In the genomic region with DNA sequence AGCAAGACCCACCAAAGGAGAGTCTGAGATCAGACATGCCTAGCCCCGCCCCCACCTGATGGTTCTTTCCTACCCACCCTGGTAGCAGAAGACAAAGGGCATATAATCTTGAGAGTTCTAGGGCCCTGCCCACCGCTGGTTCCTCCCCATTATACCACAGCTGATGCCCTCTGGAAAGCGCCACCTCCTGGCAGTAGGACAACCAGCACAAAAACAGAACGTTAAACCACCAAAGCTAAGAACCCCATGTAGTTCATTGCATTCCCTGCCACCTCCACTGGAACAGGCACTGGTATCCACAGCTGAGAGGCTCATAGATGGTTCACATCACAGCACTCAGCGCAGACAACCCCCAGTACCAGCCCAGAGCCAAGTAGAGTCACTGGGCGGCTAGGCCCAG, we compare ENCODE assay signal across 23 cellular contexts.
DNase-seq lines count a peak whose midpoint lies in the region; ATAC-seq and TF ChIP-seq lines count a peak whose summit lies in the region.
"Had no signal": no experiment of that assay in that cellular context is flagged by ENCODE, and none has a peak within 500 bp of the region (broad histone marks: within the 10 kb centered on the region; RNA-seq: fewer than 3 reads in every experiment).

No MANE protein-coding gene starts in this region.

- no peak overlapping the region for H4K91ac ChIP-seq in H9 (ENCODE audit: insufficient read length, low read depth, low read length)

- peaks cover 2 to 33% (median 7%) of the 10 kb centered on the region in 3 experiments; a peak in 6 of 7 replicates for H3K36me3 Mint-ChIP-seq in H9 (ENCODE audit: insufficient read depth in 1 of 3, low read depth in 3 of 3)
- H3K36me3 Mint-ChIP-seq: CD14-positive monocyte; stimulated activated memory B cell treated with anti-CD40 and anti-IgM and Interleukin-4, amounts not matched to agents 10 μg/mL and 1 μg/mL and 100 μg/mL, for 72 hours; type B pancreatic cell had no signal

- no peak overlapping the region for H3K14ac ChIP-seq in H9 (ENCODE audit: insufficient read depth, low read length)

- H3K4me1 Mint-ChIP-seq in H9 = peaks cover 17 to 27% of the 10 kb centered on the region in 2 experiments
- H3K4me1 Mint-ChIP-seq: activated B cell treated with CpG ODN at 0.5 μM for 24 hours; activated naive CD8-positive, alpha-beta T cell treated with anti-CD3 and anti-CD28 coated beads, Interleukin-2, amount 50 U/mL, for 24 hours; CD14-positive monocyte; nephron progenitor cell; stimulated activated memory B cell treated with anti-CD40 and anti-IgM and Interleukin-4, amounts not matched to agents 10 μg/mL and 1 μg/mL and 100 μg/mL, for 72 hours had no signal

- H2BK120ac ChIP-seq in H9 (ENCODE audit: low read depth, low read length, poor library complexity, severe bottlenecking) = no peak overlapping the region

- no CpG with 5 or more reads among the region's 6 CpGs for WGBS in H9 (ENCODE audit: extremely low coverage, insufficient read length, low lambda C conversion rate)

- no peak overlapping the region for H2AFZ ChIP-seq in H9 (ENCODE audit: low read length)

- H3K9me3 Mint-ChIP-seq in H9 = peaks cover 15 to 24% of the 10 kb centered on the region in 2 experiments
- H3K9me3 Mint-ChIP-seq: type B pancreatic cell had no signal

- H3K18ac ChIP-seq in H9 (ENCODE audit: insufficient read length, low read depth, low read length) = no peak overlapping the region

- H3K4me2 ChIP-seq in H9 (ENCODE audit: insufficient read depth, insufficient read length, low read length) = no peak overlapping the region

- no peaks in the 10 kb centered on the region for H3K27me3 ChIP-seq in H9 (ENCODE audit: insufficient read depth, low read length)
- H3K27me3 ChIP-seq: cardiac muscle cell, ovary had no signal

- no peaks in the 10 kb centered on the region for H3K79me1 ChIP-seq in H9 (ENCODE audit: insufficient read depth, low read depth, low read length, poor library complexity, severe bottlenecking)

- peak; percentile 51 for TF ChIP-seq CTCF in C4-2B (conservative IDR thresholded peaks at IDR 0.05)
- TF ChIP-seq CTCF in H9 (conservative IDR thresholded peaks at IDR 0.05) = peak; percentile 52
- TF ChIP-seq CTCF in epithelial cell of proximal tubule (conservative IDR thresholded peaks at IDR 0.05; ENCODE audit: low read depth, low read length) = peak; percentile 31

- H2AK5ac ChIP-seq in H9 (ENCODE audit: insufficient read length, low read length) = no peak overlapping the region

- TF ChIP-seq POLR2A in erythroblast (IDR thresholded peaks at IDR 0.05; ENCODE audit: low read length) = no peak

- H3K23ac ChIP-seq in H9 (ENCODE audit: insufficient read length, low read depth, low read length) = no peak overlapping the region

- H3K9me3 ChIP-seq in H9 (ENCODE audit: control insufficient read depth, low read depth, low read length) = no peaks in the 10 kb centered on the region
- H3K9me3 ChIP-seq: ovary had no signal

- H4K5ac ChIP-seq in H9 (ENCODE audit: insufficient read length, low read depth, low read length) = no peak overlapping the region

- H2BK20ac ChIP-seq in H9 (ENCODE audit: low read depth, low read length, poor library complexity, severe bottlenecking) = no peak overlapping the region

- no peak for ATAC-seq in HG03196 (IDR thresholded peaks at IDR 0.05; ENCODE audit: unreplicated experiment)
- ATAC-seq: activated CD8-positive, alpha-beta memory T cell treated with anti-CD3 and anti-CD28 coated beads, Interleukin-2, amount 10 ng/mL, durations not matched to agents 7 days and 5 days; activated naive CD8-positive, alpha-beta T cell treated with anti-CD3 and anti-CD28 coated beads, Interleukin-2, amount 50 U/mL, for 24 hours; GM12878; stimulated activated memory B cell treated with anti-CD40 and anti-IgM and Interleukin-4, amounts not matched to agents 10 μg/mL and 1 μg/mL and 100 μg/mL, for 72 hours had no signal

- no peaks in the 10 kb centered on the region; the same call in 1 of the 2 replicates for H3K27me3 Mint-ChIP-seq in H9 (ENCODE audit: low read depth)
- H3K27me3 Mint-ChIP-seq: activated B cell treated with CpG ODN at 0.5 μM for 24 hours; activated CD8-positive, alpha-beta memory T cell treated with anti-CD3 and anti-CD28 coated beads, Interleukin-2, amount 10 ng/mL, durations not matched to agents 7 days and 5 days; activated naive CD8-positive, alpha-beta T cell treated with anti-CD3 and anti-CD28 coated beads, Interleukin-2, amount 50 U/mL, for 24 hours; stimulated activated memory B cell treated with anti-CD40 and anti-IgM and Interleukin-4, amounts not matched to agents 10 μg/mL and 1 μg/mL and 100 μg/mL, for 72 hours had no signal

- no peak for DNase-seq in H9
- DNase-seq in NCI-H69 (lab: John Stamatoyannopoulos, UW) = peak; percentile 3
- DNase-seq in epithelial cell of proximal tubule (ENCODE audit: low read depth) = no peak
- DNase-seq in activated CD4-positive, alpha-beta T cell treated with anti-CD3 and anti-CD28 coated beads for 48 hours = no peak
- no peak for DNase-seq in erythroblast (lab: John Stamatoyannopoulos, UW)
- DNase-seq: activated B cell treated with CpG ODN at 0.5 μM for 24 hours; activated CD4-positive, alpha-beta T cell treated with anti-CD3 and anti-CD28 coated beads, Interleukin-2, amount 50 U/mL, for 1 hour; activated CD8-positive, alpha-beta memory T cell treated with anti-CD3 and anti-CD28 coated beads, Interleukin-2, amount 10 ng/mL, durations not matched to agents 7 days and 5 days; activated naive CD4-positive, alpha-beta T cell; activated naive CD8-positive, alpha-beta T cell treated with anti-CD3 and anti-CD28 coated beads, Interleukin-2, amount 50 U/mL, for 24 hours; hypothalamus; NCI-H1417; NCI-H2029 treated with DMSO at 0.1 percent for 48 hours; NCI-H2227 treated with DMSO at 0.1 percent for 48 hours; nephron progenitor cell; ovary had no signal

- no peak overlapping the region for H4K8ac ChIP-seq in H9 (replicated peaks; ENCODE audit: insufficient read length, low read depth, low read length)

- no peaks in the 10 kb centered on the region for H4K20me1 ChIP-seq in H9 (ENCODE audit: control insufficient read depth, insufficient read depth, insufficient read length)

- H3K4me3 Mint-ChIP-seq in H9 = no peak overlapping the region
- H3K4me3 Mint-ChIP-seq: activated B cell treated with CpG ODN at 0.5 μM for 24 hours; activated CD8-positive, alpha-beta memory T cell treated with anti-CD3 and anti-CD28 coated beads, Interleukin-2, amount 10 ng/mL, durations not matched to agents 7 days and 5 days; activated naive CD8-positive, alpha-beta T cell treated with anti-CD3 and anti-CD28 coated beads, Interleukin-2, amount 50 U/mL, for 24 hours; CD14-positive monocyte; nephron progenitor cell; stimulated activated memory B cell treated with anti-CD40 and anti-IgM and Interleukin-4, amounts not matched to agents 10 μg/mL and 1 μg/mL and 100 μg/mL, for 72 hours; type B pancreatic cell had no signal

- no peaks in the 10 kb centered on the region for H3K79me2 ChIP-seq in H9 (ENCODE audit: insufficient read depth, low read length)

- peak overlapping the region in 1 of 3 experiments; percentile 65; a peak in 1 of 7 replicates for H3K27ac Mint-ChIP-seq in H9
- H3K27ac Mint-ChIP-seq: activated B cell treated with CpG ODN at 0.5 μM for 24 hours; activated CD8-positive, alpha-beta memory T cell treated with anti-CD3 and anti-CD28 coated beads, Interleukin-2, amount 10 ng/mL, durations not matched to agents 7 days and 5 days; activated naive CD8-positive, alpha-beta T cell treated with anti-CD3 and anti-CD28 coated beads, Interleukin-2, amount 50 U/mL, for 24 hours; CD14-positive monocyte; nephron progenitor cell; stimulated activated memory B cell treated with anti-CD40 and anti-IgM and Interleukin-4, amounts not matched to agents 10 μg/mL and 1 μg/mL and 100 μg/mL, for 72 hours; type B pancreatic cell had no signal

- no peaks in the 10 kb centered on the region for H3K4me1 ChIP-seq in H9 (ENCODE audit: insufficient read depth, low read length)

- H3K56ac ChIP-seq in H9 (ENCODE audit: insufficient read length, low read depth, low read length) = no peak overlapping the region

- no peak overlapping the region for H3K4me3 ChIP-seq in epithelial cell of proximal tubule (ENCODE audit: low read depth, low read length)
- H3K4me3 ChIP-seq: cardiac muscle cell, GM12878, ovary had no signal

- H2BK15ac ChIP-seq in H9 (ENCODE audit: low read depth, low read length) = no peak overlapping the region

- no peak overlapping the region for H2BK12ac ChIP-seq in H9 (ENCODE audit: insufficient read length, low read depth, low read length)

- H3K4ac ChIP-seq in H9 (ENCODE audit: low read depth, low read length) = no peak overlapping the region

- H3T11ph ChIP-seq in H9 (ENCODE audit: low read length) = no peak overlapping the region

- H3K23me2 ChIP-seq in H9 (ENCODE audit: insufficient read length, low read depth, low read length, poor library complexity, severe bottlenecking) = no peaks in the 10 kb centered on the region

- H3K9ac ChIP-seq in H9 (ENCODE audit: extremely low read depth, insufficient read length, low read length) = no peak overlapping the region

- H3K27ac ChIP-seq in C4-2B = no peak overlapping the region
- H3K27ac ChIP-seq in H9 (ENCODE audit: insufficient read length, low read depth, low read length) = no peak overlapping the region
- H3K27ac ChIP-seq: cardiac muscle cell, ovary had no signal

- H2BK5ac ChIP-seq in H9 (ENCODE audit: insufficient read length, low read length) = no peak overlapping the region
